In the genomic region with DNA sequence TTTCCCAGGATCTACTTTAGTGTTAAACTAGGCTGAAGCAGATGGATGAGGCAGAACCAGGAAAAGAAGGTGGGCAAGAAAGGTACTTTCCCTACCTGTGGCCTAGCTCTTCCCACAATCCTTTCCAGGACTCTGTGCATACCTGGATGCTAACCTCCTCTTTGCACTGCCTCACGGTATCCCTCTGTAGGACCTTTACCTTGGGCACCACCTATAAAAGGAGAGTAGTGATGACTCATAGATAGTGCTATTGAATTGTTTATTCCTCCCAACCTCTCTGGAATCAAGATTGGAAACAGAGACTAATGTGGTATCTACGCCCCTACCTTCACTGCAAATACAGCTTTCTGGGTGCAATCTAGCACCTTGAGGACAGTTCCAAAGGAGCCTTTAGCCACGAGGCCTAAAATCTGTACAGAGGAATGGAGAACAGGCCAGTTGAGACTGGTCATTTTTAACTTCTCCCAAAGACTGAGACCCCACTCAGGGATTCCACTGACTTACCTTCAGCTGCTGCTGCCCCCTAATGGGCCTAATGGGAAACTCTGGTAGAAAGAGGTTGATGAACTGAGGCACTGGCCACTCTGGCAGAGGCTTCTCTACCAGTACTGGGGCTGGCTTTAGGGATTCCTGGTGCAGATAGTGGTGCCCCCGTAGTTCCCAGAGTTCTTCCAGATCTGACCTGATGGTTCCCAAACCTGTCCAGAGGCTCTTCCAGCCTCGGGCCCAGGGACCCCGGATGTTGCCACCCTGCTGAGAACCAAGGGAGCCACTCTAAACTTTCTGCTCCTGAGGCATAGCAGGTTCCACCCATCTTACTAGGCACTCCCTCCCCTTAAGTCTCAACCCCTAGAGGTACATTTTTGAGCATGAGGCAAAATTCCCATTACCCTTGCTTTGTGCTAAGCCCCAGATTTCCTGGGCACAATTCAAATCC, we compare ENCODE assay signal across 8 cellular contexts. TPM values are rescaled to one million over a fixed set of nuclear protein-coding genes. Genes with fewer than 3 reads are reported as not detected.
DNase-seq lines count a peak whose midpoint lies in the region; ATAC-seq and TF ChIP-seq lines count a peak whose summit lies in the region.

No MANE protein-coding gene starts in this region.

- no peak overlapping the region for H3K27ac ChIP-seq in Karpas-422 (ENCODE audit: low read length)

- peak overlapping the region; percentile 14 to 59 for H3K27ac Mint-ChIP-seq in natural killer cell

- peaks cover 50% of the 10 kb centered on the region for H3K36me3 ChIP-seq in Karpas-422 (ENCODE audit: insufficient read depth, low read length)

- H3K9ac ChIP-seq in Karpas-422 (ENCODE audit: low read length), result no peak overlapping the region

- H3K4me1 Mint-ChIP-seq in natural killer cell, result no peaks in the 10 kb centered on the region

- H2AFZ ChIP-seq in Karpas-422 (ENCODE audit: low read length), result no peak overlapping the region

- H3K79me2 ChIP-seq in Karpas-422 (ENCODE audit: low read length), result no peaks in the 10 kb centered on the region

- H3K9me3 Mint-ChIP-seq in natural killer cell, result no peaks in the 10 kb centered on the region

- intact Hi-C loops in natural killer cell (cut with micrococcal nuclease), result loop anchor here (1.0 kb wide), 1 partner anchor 119 kb away; no protein-coding TSS in a partner anchor

- TF ChIP-seq CTCF in natural killer cell (IDR thresholded peaks at IDR 0.05), result peak; percentile 72

- no peaks in the 10 kb centered on the region for H3K27me3 ChIP-seq in Karpas-422 (ENCODE audit: low read length)

- H3K4me3 ChIP-seq in Karpas-422 (ENCODE audit: low read length), result no peak overlapping the region

- H3K36me3 Mint-ChIP-seq in natural killer cell, result peaks cover 9% of the 10 kb centered on the region

- 0 out of 2 replicates have a peak, but pooled peaks cover 5% of the 10 kb centered on the region for H4K20me1 ChIP-seq in Karpas-422 (ENCODE audit: insufficient read depth, low read depth, low read length)

- H3K27me3 Mint-ChIP-seq in natural killer cell (ENCODE audit: low read depth in 2 of 2), result no peaks in the 10 kb centered on the region

- no peak overlapping the region for H3K4me3 Mint-ChIP-seq in natural killer cell

- DNase-seq in DMS53 treated with DMSO at 0.1 percent for 48 hours (lab: John Stamatoyannopoulos, UW; ENCODE audit: unreplicated experiment) (peak; percentile 47), Karpas-422 (peak; percentile 77), natural killer cell (peak; percentile 23), UCSD-AML1 (lab: John Stamatoyannopoulos, UW; ENCODE audit: unreplicated experiment) (no peak), ureter (ENCODE audit: low spot score) (no peak)
- peak; percentile 47 for DNase-seq in activated CD8-positive, alpha-beta memory T cell treated with anti-CD3 and anti-CD28 coated beads, Interleukin-2, amount 50 U/mL, for 4 hours

- H3K4me2 ChIP-seq in Karpas-422 (ENCODE audit: low read depth, low read length, poor library complexity, severe bottlenecking), result no peak overlapping the region

- no peaks in the 10 kb centered on the region for H3K9me2 ChIP-seq in Karpas-422 (replicated peaks; ENCODE audit: insufficient read depth, low read length)

- H3K9me3 ChIP-seq in Karpas-422 (ENCODE audit: low read length), result no peaks in the 10 kb centered on the region

- ATAC-seq in esophagus mucosa (peak; percentile 27), natural killer cell (peak; percentile 46 to 68 (median 66)), HG02588 (IDR thresholded peaks at IDR 0.05; ENCODE audit: unreplicated experiment) (no peak)

- H3K4me1 ChIP-seq in Karpas-422 (ENCODE audit: low read length), result no peaks in the 10 kb centered on the region; the same call in 1 of the 2 replicates

RNA-seq across cellular contexts. Expression of a gene that starts 0.8 kb away (rescaled TPM):
- 25.5 and 33.5 TPM in 2 replicates for total RNA-seq in Karpas-422 (2014; rRNA removed; shearing (Covaris generic); ENCODE audit: low replicate concordance)
- total RNA-seq in esophagus mucosa (4.2 TPM), natural killer cell (10 to 100 TPM in 2 of 3 donors, 1 to 10 TPM in 1; 10.0 to 14.6 (median 14.0) TPM), ureter (27.5 TPM)

RNA-seq across cellular contexts. Expression of a gene that starts 14.4 kb away (rescaled TPM):
- 51.0 and 58.1 TPM in 2 replicates for total RNA-seq in Karpas-422 (2014; rRNA removed; shearing (Covaris generic); ENCODE audit: low replicate concordance)
- 24.3 TPM for total RNA-seq in esophagus mucosa
- 10 to 100 TPM; 18.0 to 19.6 (median 19.3) TPM for total RNA-seq in natural killer cell
- total RNA-seq in ureter, result 8.5 TPM

RNA-seq across cellular contexts. Expression of a gene that starts 31.8 kb away (rescaled TPM):
- 133 and 152 TPM in 2 replicates for total RNA-seq in Karpas-422 (2014; rRNA removed; shearing (Covaris generic); ENCODE audit: low replicate concordance)
- 67.9 TPM for total RNA-seq in esophagus mucosa
- 100 to 1,000 TPM; 169 to 199 (median 188) TPM for total RNA-seq in natural killer cell
- 210 TPM for total RNA-seq in ureter

RNA-seq across cellular contexts. Expression of a gene that starts 36.5 kb away (rescaled TPM):
- 309 and 552 TPM in 2 replicates for total RNA-seq in Karpas-422 (2014; rRNA removed; shearing (Covaris generic); ENCODE audit: low replicate concordance)
- 24.9 TPM for total RNA-seq in esophagus mucosa
- total RNA-seq in natural killer cell, result 10 to 100 TPM; 18.2 to 25.4 (median 23.0) TPM
- total RNA-seq in ureter, result 15.7 TPM

RNA-seq across cellular contexts. Expression of a gene that starts 41.9 kb away (rescaled TPM):
- total RNA-seq in Karpas-422 (2014; rRNA removed; shearing (Covaris generic); ENCODE audit: low replicate concordance), result 39.2 and 50.2 TPM in 2 replicates
- total RNA-seq in esophagus mucosa, result 37.3 TPM
- 10 to 100 TPM; 88.3 to 95.3 (median 92.3) TPM for total RNA-seq in natural killer cell
- 52.9 TPM for total RNA-seq in ureter

Comparison
In these comparisons a context has a peak if more than half of its experiments do, and no peak if none do; other contexts are left out.
1. DNase-seq: peak in DMS53 treated with DMSO at 0.1 percent for 48 hours (single experiment), Karpas-422 (single experiment), activated CD8-positive, alpha-beta memory T cell treated with anti-CD3 and anti-CD28 coated beads, Interleukin-2, amount 50 U/mL, for 4 hours (single experiment) and natural killer cell (single experiment); none in UCSD-AML1 (single experiment) and ureter (single experiment).